ENCODE assay signal across 8 cellular contexts in genomic region chr4:151031831-151032605, GRCh38. TPM values are rescaled to one million over a fixed set of nuclear protein-coding genes. Genes with fewer than 3 reads are reported as not detected.
DNase-seq lines count a peak whose midpoint lies in the region; ATAC-seq and TF ChIP-seq lines count a peak whose summit lies in the region.

No MANE protein-coding gene starts in this region.

- CTCF ChIA-PET in mammary epithelial cell (lab: Charles Lee; ENCODE audit: low non-redundant PET) = no interaction called here

- dilution Hi-C loops in mammary epithelial cell (cut with HindIII; ENCODE audit: low sequenced_read_pairs) = no loop called here

- H3K79me2 ChIP-seq in mammary epithelial cell (ENCODE audit: insufficient read depth, low read length) = no peaks in the 10 kb centered on the region

- no peaks in the 10 kb centered on the region for H3K27me3 Mint-ChIP-seq in CD14-positive monocyte (ENCODE audit: low read depth in 3 of 3)

- peaks cover 0 to 2% (median 0%) of the 10 kb centered on the region in 7 donors for H3K9me3 Mint-ChIP-seq in CD14-positive monocyte

- peak; percentile 68 for ATAC-seq in GM19463 (IDR thresholded peaks at IDR 0.05; ENCODE audit: unreplicated experiment)

- no peak overlapping the region for H3K9ac ChIP-seq in mammary epithelial cell (ENCODE audit: insufficient read depth, low read length)

- peak overlapping the region; percentile 71 for H2AFZ ChIP-seq in mammary epithelial cell (ENCODE audit: low read depth, low read length)

- in situ Hi-C loops in mammary epithelial cell (cut with MboI; ENCODE audit: low sequenced_read_pairs in 2 of 2) = no loop called here

- no TSS peak for BruUV-seq in mammary epithelial cell (replicated peaks; lab: Mats Ljungman, UMichigan)

- H3K27ac ChIP-seq in mammary epithelial cell (ENCODE audit: insufficient read depth, low read depth, low read length) = no peak overlapping the region

- no peaks in the 10 kb centered on the region for H3K36me3 Mint-ChIP-seq in CD14-positive monocyte

- no peaks in the 10 kb centered on the region for H3K27me3 ChIP-seq in mammary epithelial cell (ENCODE audit: insufficient read depth, low read length)

- H3K9me3 ChIP-seq in mammary epithelial cell (replicated peaks; ENCODE audit: insufficient read depth, low read length) = no peaks in the 10 kb centered on the region

- H4K20me1 ChIP-seq in mammary epithelial cell (ENCODE audit: insufficient read depth, low read length) = no peaks in the 10 kb centered on the region

- H3K4me2 ChIP-seq in mammary epithelial cell (ENCODE audit: insufficient read depth, low read depth, low read length) = no peak overlapping the region

- WGBS in mammary epithelial cell (ENCODE audit: low coverage, missing lambda C conversion rate) = 82% methylated on average over 10 of the region's 12 CpGs

- TF ChIP-seq CTCF in CD14-positive monocyte (IDR thresholded peaks at IDR 0.05) (no peak), mammary epithelial cell (conservative IDR thresholded peaks at IDR 0.05 in 1 of 2, IDR thresholded peaks at IDR 0.05 in 1 of 2; ENCODE audit: extremely low read depth in 1 of 2, insufficient read depth in 1 of 2, low read depth in 1 of 2, low read length in 2 of 2) (no peak)

- H3K27ac Mint-ChIP-seq in CD14-positive monocyte = peak overlapping the region in 2 of 7 donors; percentile 7 to 51

- H3K4me1 Mint-ChIP-seq in CD14-positive monocyte = peaks cover 22% of the 10 kb centered on the region

- no peaks in the 10 kb centered on the region for H3K36me3 ChIP-seq in mammary epithelial cell (ENCODE audit: insufficient read depth, low read length)

- peak overlapping the region; percentile 59 to 86 for H3K4me3 Mint-ChIP-seq in CD14-positive monocyte

- intact Hi-C loops in CD14-positive monocyte (cut with micrococcal nuclease) = no loop called here
- intact Hi-C loops in mammary epithelial cell (cut with micrococcal nuclease) = no loop called here

- peaks cover 6% of the 10 kb centered on the region for H3K4me1 ChIP-seq in mammary epithelial cell (ENCODE audit: insufficient read depth, low read length)

- DNase-seq in CD14-positive monocyte (ENCODE audit: low spot score) (no peak), HT1080 (ENCODE audit: low read depth) (peak; percentile 89), mammary epithelial cell (peak; percentile 73), DMS79 treated with DMSO at 0.1 percent for 48 hours (lab: John Stamatoyannopoulos, UW) (no peak), COLO668 (lab: John Stamatoyannopoulos, UW; ENCODE audit: unreplicated experiment) (no peak)
- no peak for DNase-seq in activated effector memory CD4-positive, alpha-beta T cell treated with anti-CD3 and anti-CD28 coated beads, Interleukin-2, amount 50 U/mL, for 16 hours
- DNase-seq in activated CD4-positive, CD25-positive, alpha-beta regulatory T cell treated with anti-CD3 and anti-CD28 coated beads, Interleukin-2, amount 50 U/mL, for 72 hours = no peak

- H3K4me3 ChIP-seq in mammary epithelial cell (replicated peaks in 1 of 3; ENCODE audit: insufficient read depth in 1 of 3, low read depth in 2 of 3, low read length in 3 of 3) = no peak overlapping the region

RNA-seq across cellular contexts. Expression of gene LRBA, which starts 16.9 kb away (rescaled TPM):
- polyA plus RNA-seq in CD14-positive monocyte = 1 to 10 TPM; 1.5 to 4.4 TPM
- total RNA-seq in HT1080 (2014; rRNA removed; shearing (Covaris generic)) = 22.7 and 23.0 TPM in 2 replicates
- polyA plus RNA-seq in HT1080 (2015; cell fraction: cytosol; rRNA removed) = 14.3 and 17.4 TPM in 2 replicates
- 51.1 and 57.1 TPM in 2 replicates for polyA plus RNA-seq in HT1080 (2015; cell fraction: nucleus; rRNA removed)
- total RNA-seq in mammary epithelial cell = 100 to 1,000 TPM in 1 of 2 donors, 10 to 100 TPM in 1; 63.3 to 108 TPM
- polyA plus RNA-seq in mammary epithelial cell = 36.9 TPM
- polyA minus RNA-seq in mammary epithelial cell = 226 TPM

Comparison
In these comparisons a context has a peak if more than half of its experiments do, and no peak if none do; other contexts are left out.
1. DNase-seq: peak in HT1080 (single experiment) and mammary epithelial cell (single experiment); none in CD14-positive monocyte (single experiment), DMS79 treated with DMSO at 0.1 percent for 48 hours (single experiment), COLO668 (single experiment), activated effector memory CD4-positive, alpha-beta T cell treated with anti-CD3 and anti-CD28 coated beads, Interleukin-2, amount 50 U/mL, for 16 hours (single experiment) and activated CD4-positive, CD25-positive, alpha-beta regulatory T cell treated with anti-CD3 and anti-CD28 coated beads, Interleukin-2, amount 50 U/mL, for 72 hours (single experiment).